1 cellular context compared by ENCODE assay signal in the genomic region with DNA sequence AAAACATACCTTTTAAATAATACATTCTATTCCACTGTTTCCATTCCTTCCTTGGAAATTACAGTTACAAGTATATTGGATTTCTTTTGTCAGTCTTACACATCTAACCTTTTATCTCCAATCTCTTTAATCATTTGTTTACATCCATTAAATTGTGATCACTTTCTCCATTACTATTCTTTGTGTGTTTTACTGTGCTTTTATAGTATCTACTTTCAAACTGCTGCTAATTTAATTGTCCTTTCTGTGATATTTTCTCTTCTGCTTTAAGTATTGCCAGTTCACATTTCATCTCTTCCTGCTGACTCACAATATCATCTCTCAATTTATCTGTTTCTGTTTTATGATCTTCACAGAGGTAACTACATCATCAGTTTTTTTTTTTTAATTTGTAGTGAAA.
TF ChIP-seq lines count a peak whose summit lies in the region.

No MANE protein-coding gene starts in this region.

TF ChIP-seq in GM12878, 131 proteins besides CTCF, POLR2A, EP300 and RAD21 (continued from another document):
- no peak for TF ChIP-seq NR2F1 (conservative IDR thresholded peaks at IDR 0.05)
- TF ChIP-seq, protein P1, sequence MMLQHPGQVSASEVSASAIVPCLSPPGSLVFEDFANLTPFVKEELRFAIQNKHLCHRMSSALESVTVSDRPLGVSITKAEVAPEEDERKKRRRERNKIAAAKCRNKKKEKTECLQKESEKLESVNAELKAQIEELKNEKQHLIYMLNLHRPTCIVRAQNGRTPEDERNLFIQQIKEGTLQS (IDR thresholded peaks at IDR 0.05; ENCODE audit: borderline replicate concordance, extremely low read depth, low read depth, low read length), result no peak
- TF ChIP-seq, protein P2, sequence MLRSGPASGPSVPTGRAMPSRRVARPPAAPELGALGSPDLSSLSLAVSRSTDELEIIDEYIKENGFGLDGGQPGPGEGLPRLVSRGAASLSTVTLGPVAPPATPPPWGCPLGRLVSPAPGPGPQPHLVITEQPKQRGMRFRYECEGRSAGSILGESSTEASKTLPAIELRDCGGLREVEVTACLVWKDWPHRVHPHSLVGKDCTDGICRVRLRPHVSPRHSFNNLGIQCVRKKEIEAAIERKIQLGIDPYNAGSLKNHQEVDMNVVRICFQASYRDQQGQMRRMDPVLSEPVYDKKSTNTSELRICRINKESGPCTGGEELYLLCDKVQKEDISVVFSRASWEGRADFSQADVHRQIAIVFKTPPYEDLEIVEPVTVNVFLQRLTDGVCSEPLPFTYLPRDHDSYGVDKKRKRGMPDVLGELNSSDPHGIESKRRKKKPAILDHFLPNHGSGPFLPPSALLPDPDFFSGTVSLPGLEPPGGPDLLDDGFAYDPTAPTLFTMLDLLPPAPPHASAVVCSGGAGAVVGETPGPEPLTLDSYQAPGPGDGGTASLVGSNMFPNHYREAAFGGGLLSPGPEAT (IDR thresholded peaks at IDR 0.05; ENCODE audit: low read depth), result no peak
